ENCODE assay signal across 1 cellular context in the genomic region with DNA sequence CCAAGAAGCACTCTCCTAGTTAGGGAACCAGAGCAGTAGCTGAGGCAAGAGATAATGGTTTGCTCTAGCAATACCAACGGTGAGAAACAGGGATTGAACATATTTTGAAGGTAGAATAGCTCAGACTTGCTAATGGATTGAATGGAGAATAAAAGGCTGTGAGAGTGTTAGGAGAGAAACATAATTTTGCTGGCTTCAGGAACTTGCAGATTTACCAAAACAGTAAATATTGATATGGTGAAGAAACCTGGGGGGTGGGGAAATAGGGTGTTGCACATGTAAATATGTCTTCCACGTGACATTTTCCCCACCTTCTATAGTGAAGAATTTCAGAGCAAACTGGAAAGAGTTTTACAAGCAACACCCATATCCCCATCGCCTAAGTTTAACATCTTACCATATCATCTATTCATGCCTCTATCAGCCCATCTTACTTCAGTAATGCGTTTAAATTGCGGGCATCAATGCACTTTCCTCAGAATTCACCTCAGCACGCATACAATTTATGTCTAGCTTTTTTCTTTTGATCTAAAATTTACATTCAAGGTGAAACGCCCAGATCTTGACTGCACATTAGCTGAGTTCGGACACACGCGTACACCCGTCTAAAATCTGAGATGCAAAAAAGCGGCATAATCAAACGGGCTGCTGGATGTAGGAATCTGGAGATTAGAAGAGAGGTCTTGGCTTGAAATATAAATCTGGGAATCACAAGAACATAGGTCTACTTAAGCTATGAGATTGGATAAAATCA.
A peak's percentile ranks its signal among the peaks of the same experiment; 100 is the strongest.
TF ChIP-seq lines count a peak whose summit lies in the region.

No MANE protein-coding gene starts in this region.

TF ChIP-seq in HEK293, 187 proteins besides CTCF, POLR2A, EP300 and RAD21 (continued from another document):
- TF ChIP-seq, protein P1, sequence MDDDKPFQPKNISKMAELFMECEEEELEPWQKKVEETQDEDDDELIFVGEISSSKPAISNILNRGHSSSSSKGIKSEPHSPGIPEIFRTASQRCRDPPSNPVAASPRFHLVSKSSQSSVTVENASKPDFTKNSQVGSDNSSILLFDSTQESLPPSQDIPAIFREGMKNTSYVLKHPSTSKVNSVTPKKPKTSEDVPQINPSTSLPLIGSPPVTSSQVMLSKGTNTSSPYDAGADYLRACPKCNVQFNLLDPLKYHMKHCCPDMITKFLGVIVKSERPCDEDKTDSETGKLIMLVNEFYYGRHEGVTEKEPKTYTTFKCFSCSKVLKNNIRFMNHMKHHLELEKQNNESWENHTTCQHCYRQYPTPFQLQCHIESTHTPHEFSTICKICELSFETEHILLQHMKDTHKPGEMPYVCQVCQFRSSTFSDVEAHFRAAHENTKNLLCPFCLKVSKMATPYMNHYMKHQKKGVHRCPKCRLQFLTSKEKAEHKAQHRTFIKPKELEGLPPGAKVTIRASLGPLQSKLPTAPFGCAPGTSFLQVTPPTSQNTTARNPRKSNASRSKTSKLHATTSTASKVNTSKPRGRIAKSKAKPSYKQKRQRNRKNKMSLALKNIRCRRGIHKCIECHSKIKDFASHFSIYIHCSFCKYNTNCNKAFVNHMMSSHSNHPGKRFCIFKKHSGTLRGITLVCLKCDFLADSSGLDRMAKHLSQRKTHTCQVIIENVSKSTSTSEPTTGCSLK (tag by site-specific recombination; IDR thresholded peaks at IDR 0.05): no peak
- TF ChIP-seq, protein P2, sequence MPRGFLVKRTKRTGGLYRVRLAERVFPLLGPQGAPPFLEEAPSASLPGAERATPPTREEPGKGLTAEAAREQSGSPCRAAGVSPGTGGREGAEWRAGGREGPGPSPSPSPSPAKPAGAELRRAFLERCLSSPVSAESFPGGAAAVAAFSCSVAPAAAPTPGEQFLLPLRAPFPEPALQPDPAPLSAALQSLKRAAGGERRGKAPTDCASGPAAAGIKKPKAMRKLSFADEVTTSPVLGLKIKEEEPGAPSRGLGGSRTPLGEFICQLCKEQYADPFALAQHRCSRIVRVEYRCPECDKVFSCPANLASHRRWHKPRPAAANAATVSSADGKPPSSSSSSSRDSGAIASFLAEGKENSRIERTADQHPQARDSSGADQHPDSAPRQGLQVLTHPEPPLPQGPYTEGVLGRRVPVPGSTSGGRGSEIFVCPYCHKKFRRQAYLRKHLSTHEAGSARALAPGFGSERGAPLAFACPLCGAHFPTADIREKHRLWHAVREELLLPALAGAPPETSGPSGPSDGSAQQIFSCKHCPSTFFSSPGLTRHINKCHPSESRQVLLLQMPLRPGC (tag by site-specific recombination; IDR thresholded peaks at IDR 0.05): no peak
- TF ChIP-seq HOXC10 (CRISPR knock-in tag; IDR thresholded peaks at IDR 0.05): no peak
- no peak for TF ChIP-seq ZNF610 (tag by site-specific recombination; IDR thresholded peaks at IDR 0.05; ENCODE audit: borderline replicate concordance)
- TF ChIP-seq, protein P3, sequence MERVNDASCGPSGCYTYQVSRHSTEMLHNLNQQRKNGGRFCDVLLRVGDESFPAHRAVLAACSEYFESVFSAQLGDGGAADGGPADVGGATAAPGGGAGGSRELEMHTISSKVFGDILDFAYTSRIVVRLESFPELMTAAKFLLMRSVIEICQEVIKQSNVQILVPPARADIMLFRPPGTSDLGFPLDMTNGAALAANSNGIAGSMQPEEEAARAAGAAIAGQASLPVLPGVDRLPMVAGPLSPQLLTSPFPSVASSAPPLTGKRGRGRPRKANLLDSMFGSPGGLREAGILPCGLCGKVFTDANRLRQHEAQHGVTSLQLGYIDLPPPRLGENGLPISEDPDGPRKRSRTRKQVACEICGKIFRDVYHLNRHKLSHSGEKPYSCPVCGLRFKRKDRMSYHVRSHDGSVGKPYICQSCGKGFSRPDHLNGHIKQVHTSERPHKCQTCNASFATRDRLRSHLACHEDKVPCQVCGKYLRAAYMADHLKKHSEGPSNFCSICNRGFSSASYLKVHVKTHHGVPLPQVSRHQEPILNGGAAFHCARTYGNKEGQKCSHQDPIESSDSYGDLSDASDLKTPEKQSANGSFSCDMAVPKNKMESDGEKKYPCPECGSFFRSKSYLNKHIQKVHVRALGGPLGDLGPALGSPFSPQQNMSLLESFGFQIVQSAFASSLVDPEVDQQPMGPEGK (tag by site-specific recombination; IDR thresholded peaks at IDR 0.05): no peak
- TF ChIP-seq ZNF510 (tag by site-specific recombination; IDR thresholded peaks at IDR 0.05; ENCODE audit: insufficient replicate concordance): no peak
- no peak for TF ChIP-seq ZNF629 (tag by site-specific recombination; IDR thresholded peaks at IDR 0.05)
- no peak for TF ChIP-seq ZNF366 (tag by site-specific recombination; conservative IDR thresholded peaks at IDR 0.05)
- no peak for TF ChIP-seq ZNF274 (IDR thresholded peaks at IDR 0.05; ENCODE audit: low read length)
- no peak for TF ChIP-seq ZNF274 (tag by site-specific recombination; IDR thresholded peaks at IDR 0.05; ENCODE audit: borderline replicate concordance)
- TF ChIP-seq ZEB2 (tag by site-specific recombination; IDR thresholded peaks at IDR 0.05): no peak
- TF ChIP-seq ZNF335 (tag by site-specific recombination; conservative IDR thresholded peaks at IDR 0.05): peak; percentile 32; the same call in 1 of the 2 replicates
- TF ChIP-seq, protein P4, sequence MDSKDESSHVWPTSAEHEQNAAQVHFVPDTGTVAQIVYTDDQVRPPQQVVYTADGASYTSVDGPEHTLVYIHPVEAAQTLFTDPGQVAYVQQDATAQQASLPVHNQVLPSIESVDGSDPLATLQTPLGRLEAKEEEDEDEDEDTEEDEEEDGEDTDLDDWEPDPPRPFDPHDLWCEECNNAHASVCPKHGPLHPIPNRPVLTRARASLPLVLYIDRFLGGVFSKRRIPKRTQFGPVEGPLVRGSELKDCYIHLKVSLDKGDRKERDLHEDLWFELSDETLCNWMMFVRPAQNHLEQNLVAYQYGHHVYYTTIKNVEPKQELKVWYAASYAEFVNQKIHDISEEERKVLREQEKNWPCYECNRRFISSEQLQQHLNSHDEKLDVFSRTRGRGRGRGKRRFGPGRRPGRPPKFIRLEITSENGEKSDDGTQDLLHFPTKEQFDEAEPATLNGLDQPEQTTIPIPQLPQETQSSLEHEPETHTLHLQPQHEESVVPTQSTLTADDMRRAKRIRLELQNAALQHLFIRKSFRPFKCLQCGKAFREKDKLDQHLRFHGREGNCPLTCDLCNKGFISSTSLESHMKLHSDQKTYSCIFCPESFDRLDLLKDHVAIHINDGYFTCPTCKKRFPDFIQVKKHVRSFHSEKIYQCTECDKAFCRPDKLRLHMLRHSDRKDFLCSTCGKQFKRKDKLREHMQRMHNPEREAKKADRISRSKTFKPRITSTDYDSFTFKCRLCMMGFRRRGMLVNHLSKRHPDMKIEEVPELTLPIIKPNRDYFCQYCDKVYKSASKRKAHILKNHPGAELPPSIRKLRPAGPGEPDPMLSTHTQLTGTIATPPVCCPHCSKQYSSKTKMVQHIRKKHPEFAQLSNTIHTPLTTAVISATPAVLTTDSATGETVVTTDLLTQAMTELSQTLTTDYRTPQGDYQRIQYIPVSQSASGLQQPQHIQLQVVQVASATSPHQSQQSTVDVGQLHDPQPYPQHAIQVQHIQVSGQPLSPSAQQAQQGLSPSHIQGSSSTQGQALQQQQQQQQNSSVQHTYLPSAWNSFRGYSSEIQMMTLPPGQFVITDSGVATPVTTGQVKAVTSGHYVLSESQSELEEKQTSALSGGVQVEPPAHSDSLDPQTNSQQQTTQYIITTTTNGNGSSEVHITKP (tag by site-specific recombination; IDR thresholded peaks at IDR 0.05): peak; percentile 84
- no peak for TF ChIP-seq ZNF670 (tag by site-specific recombination; IDR thresholded peaks at IDR 0.05; ENCODE audit: low read depth)
- no peak for TF ChIP-seq ZNF266 (tag by site-specific recombination; IDR thresholded peaks at IDR 0.05; ENCODE audit: low read depth)
- TF ChIP-seq, protein P5, sequence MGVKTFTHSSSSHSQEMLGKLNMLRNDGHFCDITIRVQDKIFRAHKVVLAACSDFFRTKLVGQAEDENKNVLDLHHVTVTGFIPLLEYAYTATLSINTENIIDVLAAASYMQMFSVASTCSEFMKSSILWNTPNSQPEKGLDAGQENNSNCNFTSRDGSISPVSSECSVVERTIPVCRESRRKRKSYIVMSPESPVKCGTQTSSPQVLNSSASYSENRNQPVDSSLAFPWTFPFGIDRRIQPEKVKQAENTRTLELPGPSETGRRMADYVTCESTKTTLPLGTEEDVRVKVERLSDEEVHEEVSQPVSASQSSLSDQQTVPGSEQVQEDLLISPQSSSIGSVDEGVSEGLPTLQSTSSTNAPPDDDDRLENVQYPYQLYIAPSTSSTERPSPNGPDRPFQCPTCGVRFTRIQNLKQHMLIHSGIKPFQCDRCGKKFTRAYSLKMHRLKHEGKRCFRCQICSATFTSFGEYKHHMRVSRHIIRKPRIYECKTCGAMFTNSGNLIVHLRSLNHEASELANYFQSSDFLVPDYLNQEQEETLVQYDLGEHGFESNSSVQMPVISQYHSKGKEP (tag by site-specific recombination; IDR thresholded peaks at IDR 0.05): no peak
- TF ChIP-seq GFI1B (tag by site-specific recombination; IDR thresholded peaks at IDR 0.05): no peak
- TF ChIP-seq ZBTB17 (tag by site-specific recombination; IDR thresholded peaks at IDR 0.05): peak; percentile 66
